ENCODE assay signal across 24 cellular contexts in genomic region chr20:40942015-40942414, GRCh38.
DNase-seq lines count a peak whose midpoint lies in the region; ATAC-seq and TF ChIP-seq lines count a peak whose summit lies in the region.
"Had no signal": no experiment of that assay in that cellular context is flagged by ENCODE, and none has a peak within 500 bp of the region (broad histone marks: within the 10 kb centered on the region; RNA-seq: fewer than 3 reads in every experiment).

No MANE protein-coding gene starts in this region.

- H3K27ac Mint-ChIP-seq in CD14-positive monocyte, result peak overlapping the region in 5 of 7 donors; percentile 30 to 78 (median 70)
- peak overlapping the region; percentile 89 for H3K27ac Mint-ChIP-seq in memory B cell
- H3K27ac Mint-ChIP-seq: activated CD4-positive, alpha-beta memory T cell treated with anti-CD3 and anti-CD28 coated beads for 36 hours; activated naive CD8-positive, alpha-beta T cell treated with anti-CD3 and anti-CD28 coated beads, Interleukin-2, amount 50 U/mL, for 24 hours; CD4-positive, alpha-beta T cell; HFFc6; type B pancreatic cell had no signal

- H3K4me3 Mint-ChIP-seq in CD14-positive monocyte, result no peak overlapping the region
- no peak overlapping the region for H3K4me3 Mint-ChIP-seq in memory B cell
- H3K4me3 Mint-ChIP-seq: activated CD4-positive, alpha-beta memory T cell treated with anti-CD3 and anti-CD28 coated beads for 36 hours; activated naive CD8-positive, alpha-beta T cell treated with anti-CD3 and anti-CD28 coated beads, Interleukin-2, amount 50 U/mL, for 24 hours; CD4-positive, alpha-beta T cell; HFFc6; type B pancreatic cell had no signal

- H3K4me1 Mint-ChIP-seq in CD14-positive monocyte (peaks cover 35% of the 10 kb centered on the region), memory B cell (peaks cover 22% of the 10 kb centered on the region)

- H3K79me2 ChIP-seq in OCI-LY1 (ENCODE audit: insufficient read depth, low read length), result no peaks in the 10 kb centered on the region
- no peaks in the 10 kb centered on the region for H3K79me2 ChIP-seq in osteoblast (ENCODE audit: insufficient read depth, low read length)

- no peaks in the 10 kb centered on the region for H3K27me3 ChIP-seq in OCI-LY1 (ENCODE audit: insufficient read depth, low read length)
- no peaks in the 10 kb centered on the region for H3K27me3 ChIP-seq in osteoblast (ENCODE audit: insufficient read depth, low read length)
- H3K27me3 ChIP-seq: right atrium auricular region, SJSA1 had no signal

- H3K4me3 ChIP-seq in OCI-LY1 (ENCODE audit: low read depth, low read length, poor library complexity, severe bottlenecking) (peak overlapping the region; percentile 13), osteoblast (ENCODE audit: insufficient read depth, low read length) (no peak overlapping the region)
- H3K4me3 ChIP-seq: GM23248, right atrium auricular region, SJSA1 had no signal

- H3K9me2 ChIP-seq in OCI-LY1 (ENCODE audit: low read depth, low read length), result no peaks in the 10 kb centered on the region

- intact Hi-C loops in CD14-positive monocyte (cut with micrococcal nuclease), result loop anchor here (10.0 kb wide), 2 partner anchors 197 to 787 kb away; no protein-coding TSS in a partner anchor

- H3K36me3 ChIP-seq in KOPT-K1 (ENCODE audit: insufficient read depth, low read length), result no peaks in the 10 kb centered on the region
- no peaks in the 10 kb centered on the region for H3K36me3 ChIP-seq in OCI-LY1 (ENCODE audit: insufficient read depth, low read length)
- H3K36me3 ChIP-seq in osteoblast (ENCODE audit: insufficient read depth, low read length), result no peaks in the 10 kb centered on the region
- H3K36me3 ChIP-seq: right atrium auricular region, SJSA1 had no signal

- H3F3A ChIP-seq in OCI-LY1 (ENCODE audit: insufficient read depth, low read length), result peaks cover 14% of the 10 kb centered on the region

- ATAC-seq in memory B cell (ENCODE audit: low read depth), result peak; percentile 65
- ATAC-seq in HG03025 (IDR thresholded peaks at IDR 0.05; ENCODE audit: low FRiP score, unreplicated experiment), result no peak
- ATAC-seq: activated naive CD8-positive, alpha-beta T cell treated with anti-CD3 and anti-CD28 coated beads, Interleukin-2, amount 50 U/mL, for 24 hours; left cardiac atrium had no signal

- peak overlapping the region; percentile 63 for H3K27ac ChIP-seq in KOPT-K1 (ENCODE audit: low read depth, low read length, poor library complexity, severe bottlenecking)
- H3K27ac ChIP-seq in OCI-LY1 (ENCODE audit: low read depth, low read length, poor library complexity, severe bottlenecking), result peak overlapping the region; percentile 100
- H3K27ac ChIP-seq in osteoblast (ENCODE audit: low read depth, low read length), result no peak overlapping the region
- H3K27ac ChIP-seq: GM23248, right atrium auricular region, SJSA1 had no signal

- TF ChIP-seq CTCF in CD14-positive monocyte (IDR thresholded peaks at IDR 0.05), result no peak
- TF ChIP-seq CTCF in OCI-LY1 (IDR thresholded peaks at IDR 0.05; ENCODE audit: low read length), result no peak
- TF ChIP-seq CTCF in osteoblast (IDR thresholded peaks at IDR 0.05; ENCODE audit: extremely low read depth, low read depth, low read length), result no peak

- peaks cover 0 to 3% (median 0%) of the 10 kb centered on the region in 3 donors for H3K27me3 Mint-ChIP-seq in CD14-positive monocyte (ENCODE audit: low read depth in 3 of 3)
- H3K27me3 Mint-ChIP-seq in memory B cell, result peaks cover 8% of the 10 kb centered on the region
- H3K27me3 Mint-ChIP-seq: CD4-positive, alpha-beta T cell had no signal

- peaks cover 0 to 4% of the 10 kb centered on the region in 2 donors for H3K36me3 Mint-ChIP-seq in CD14-positive monocyte
- H3K36me3 Mint-ChIP-seq in memory B cell, result peaks cover 2% of the 10 kb centered on the region
- H3K36me3 Mint-ChIP-seq: activated CD4-positive, alpha-beta memory T cell treated with anti-CD3 and anti-CD28 coated beads for 36 hours; type B pancreatic cell had no signal

- H3K9me3 ChIP-seq in KOPT-K1 (ENCODE audit: insufficient read depth, low read length, poor library complexity, severe bottlenecking) (no peaks in the 10 kb centered on the region), OCI-LY1 (ENCODE audit: low read length) (no peaks in the 10 kb centered on the region), osteoblast (ENCODE audit: low read depth, low read length) (no peaks in the 10 kb centered on the region)
- H3K9me3 ChIP-seq: right atrium auricular region, SJSA1 had no signal

- H4K20me1 ChIP-seq in OCI-LY1 (ENCODE audit: insufficient read depth, low read length) (no peaks in the 10 kb centered on the region), osteoblast (ENCODE audit: insufficient read depth, low read length) (no peaks in the 10 kb centered on the region)

- DNase-seq in CD14-positive monocyte (ENCODE audit: low spot score) (no peak), memory B cell (ENCODE audit: low spot score in 2 of 2) (no peak), NCI-H524 treated with DMSO at 0.1 percent for 48 hours (lab: John Stamatoyannopoulos, UW) (no peak), osteoblast (ENCODE audit: insufficient read length, low spot score, missing footprints) (no peak), glomerular visceral epithelial cell (ENCODE audit: extremely low spot score) (no peak)
- DNase-seq: activated CD4-positive, alpha-beta memory T cell treated with anti-CD3 and anti-CD28 coated beads for 36 hours; activated CD4-positive, CD25-positive, alpha-beta regulatory T cell; activated gamma-delta T cell; activated naive CD8-positive, alpha-beta T cell treated with anti-CD3 and anti-CD28 coated beads, Interleukin-2, amount 50 U/mL, for 24 hours; CD4-positive, alpha-beta T cell; DMS 273 treated with DMSO at 0.1 percent for 48 hours; GM23248; head of caudate nucleus; HFFc6; left cardiac atrium; mesenchymal stem cell; NCI-H1694 treated with DMSO at 0.1 percent for 48 hours; stimulated activated CD4-positive, alpha-beta T cell treated with anti-CD3 and anti-CD28 coated beads, Interleukin-15, amount 100 ng/mL, for 24 hours had no signal

- no peaks in the 10 kb centered on the region for H3K9me3 Mint-ChIP-seq in CD14-positive monocyte
- no peaks in the 10 kb centered on the region for H3K9me3 Mint-ChIP-seq in memory B cell
- H3K9me3 Mint-ChIP-seq: activated CD4-positive, alpha-beta memory T cell treated with anti-CD3 and anti-CD28 coated beads for 36 hours; activated naive CD8-positive, alpha-beta T cell treated with anti-CD3 and anti-CD28 coated beads, Interleukin-2, amount 50 U/mL, for 24 hours; CD4-positive, alpha-beta T cell; HFFc6; type B pancreatic cell had no signal

- no peak overlapping the region for H2AFZ ChIP-seq in OCI-LY1 (ENCODE audit: low read length)
- no peak overlapping the region for H2AFZ ChIP-seq in osteoblast (ENCODE audit: low read length)
- H2AFZ ChIP-seq: GM23248 had no signal

- H3K9ac ChIP-seq in OCI-LY1 (ENCODE audit: low read length), result peak overlapping the region; percentile 65
- H3K9ac ChIP-seq: GM23248 had no signal

- H3K4me1 ChIP-seq in OCI-LY1 (ENCODE audit: insufficient read depth, low read length, severe bottlenecking) (peaks cover 80% of the 10 kb centered on the region), osteoblast (ENCODE audit: insufficient read depth, low read length) (no peaks in the 10 kb centered on the region)
- H3K4me1 ChIP-seq: right atrium auricular region, SJSA1 had no signal

- peak overlapping the region; percentile 45 for H3K4me2 ChIP-seq in OCI-LY1 (ENCODE audit: low read length)
- no peak overlapping the region for H3K4me2 ChIP-seq in osteoblast (ENCODE audit: insufficient read depth, low read length)
